8 cellular contexts compared by ENCODE assay signal in genomic region chr14:91372680-91373495, GRCh38. TPM values are rescaled to one million over a fixed set of nuclear protein-coding genes. Genes with fewer than 3 reads are reported as not detected.
DNase-seq lines count a peak whose midpoint lies in the region; ATAC-seq and TF ChIP-seq lines count a peak whose summit lies in the region.

No MANE protein-coding gene starts in this region.

- peak overlapping the region; percentile 84 to 99 (median 95) for H3K27ac Mint-ChIP-seq in CD8-positive, alpha-beta memory T cell
- H3K27ac Mint-ChIP-seq in T-helper 2 cell treated with Interferon-gamma antibody and Interleukin-4, amounts not matched to agents 5 μg/mL and 100 μg/mL, for 36 hours, result peak overlapping the region; percentile 86
- peak overlapping the region; percentile 53 for H3K27ac Mint-ChIP-seq in neural crest cell (ENCODE audit: unreplicated experiment)

- peak overlapping the region; percentile 71 to 90 (median 85) for H3K4me3 Mint-ChIP-seq in CD8-positive, alpha-beta memory T cell
- H3K4me3 Mint-ChIP-seq in T-helper 2 cell treated with Interferon-gamma antibody and Interleukin-4, amounts not matched to agents 5 μg/mL and 100 μg/mL, for 36 hours, result peak overlapping the region; percentile 78
- peak overlapping the region; percentile 25 for H3K4me3 Mint-ChIP-seq in neural crest cell

- intact Hi-C loops in ascending aorta (cut with DNase I), result no loop called here

- peak; percentile 35 to 79 (median 59) for DNase-seq in CD8-positive, alpha-beta memory T cell
- peak in 72 of 76 experiments; percentile 13 to 81 (median 63) for DNase-seq in HUDEP-2 (lab: John Stamatoyannopoulos, UW; ENCODE audit: unreplicated experiment in 76 of 76)
- DNase-seq in T-helper 2 cell treated with Interferon-gamma antibody and Interleukin-4, amounts not matched to agents 5 μg/mL and 100 μg/mL, for 36 hours (ENCODE audit: low spot score), result no peak
- DNase-seq in neural crest cell (ENCODE audit: low read depth, low spot score), result no peak
- no peak for DNase-seq in dermis blood vessel endothelial cell
- no peak for DNase-seq in central memory CD4-positive, alpha-beta T cell
- DNase-seq in ascending aorta (ENCODE audit: low spot score in 2 of 2), result no peak

- CTCF ChIA-PET in CD8-positive, alpha-beta memory T cell (lab: Charles Lee), result interaction anchor here (0.8 to 8.2 kb wide), 9 partner anchors 14 to 56 kb away, joined by 3 to 95 read pairs (median 7); partner anchors contain the start of gene CCDC88C

- H3K9me3 Mint-ChIP-seq in CD8-positive, alpha-beta memory T cell, result no peaks in the 10 kb centered on the region
- H3K9me3 Mint-ChIP-seq in T-helper 2 cell treated with Interferon-gamma antibody and Interleukin-4, amounts not matched to agents 5 μg/mL and 100 μg/mL, for 36 hours, result no peaks in the 10 kb centered on the region
- no peaks in the 10 kb centered on the region for H3K9me3 Mint-ChIP-seq in neural crest cell

- H3K4me1 Mint-ChIP-seq in CD8-positive, alpha-beta memory T cell, result peaks cover 94 to 100% (median 100%) of the 10 kb centered on the region in 3 donors
- peaks cover 91% of the 10 kb centered on the region for H3K4me1 Mint-ChIP-seq in T-helper 2 cell treated with Interferon-gamma antibody and Interleukin-4, amounts not matched to agents 5 μg/mL and 100 μg/mL, for 36 hours (ENCODE audit: low read depth)
- H3K4me1 Mint-ChIP-seq in neural crest cell, result peaks cover 54% of the 10 kb centered on the region

- peaks cover 99% of the 10 kb centered on the region for H3K4me1 ChIP-seq in CD8-positive, alpha-beta memory T cell (ENCODE audit: insufficient read depth, low read length)
- H3K4me1 ChIP-seq in ascending aorta, result no peaks in the 10 kb centered on the region

- peak overlapping the region; percentile 68 for H3K4me3 ChIP-seq in CD8-positive, alpha-beta memory T cell (ENCODE audit: low read length)
- H3K4me3 ChIP-seq in ascending aorta, result no peak overlapping the region

- no peaks in the 10 kb centered on the region for H3K9me3 ChIP-seq in CD8-positive, alpha-beta memory T cell (ENCODE audit: low read length)
- H3K9me3 ChIP-seq in ascending aorta, result no peaks in the 10 kb centered on the region

- peak; percentile 30 for ATAC-seq in GM19455 (IDR thresholded peaks at IDR 0.05; ENCODE audit: unreplicated experiment)

- no peaks in the 10 kb centered on the region for H3K27me3 Mint-ChIP-seq in CD8-positive, alpha-beta memory T cell
- H3K27me3 Mint-ChIP-seq in T-helper 2 cell treated with Interferon-gamma antibody and Interleukin-4, amounts not matched to agents 5 μg/mL and 100 μg/mL, for 36 hours (ENCODE audit: low read depth), result no peaks in the 10 kb centered on the region
- no peaks in the 10 kb centered on the region for H3K27me3 Mint-ChIP-seq in neural crest cell (ENCODE audit: low read depth)

- H3K36me3 ChIP-seq in CD8-positive, alpha-beta memory T cell (ENCODE audit: insufficient read depth, low read length), result peaks cover 9% of the 10 kb centered on the region
- H3K36me3 ChIP-seq in ascending aorta, result no peaks in the 10 kb centered on the region

- no peaks in the 10 kb centered on the region for H3K27me3 ChIP-seq in CD8-positive, alpha-beta memory T cell (ENCODE audit: insufficient read depth, low read length, poor library complexity, severe bottlenecking)
- H3K27me3 ChIP-seq in ascending aorta, result no peaks in the 10 kb centered on the region

- peaks cover 0 to 25% (median 3%) of the 10 kb centered on the region in 3 donors for H3K36me3 Mint-ChIP-seq in CD8-positive, alpha-beta memory T cell
- H3K36me3 Mint-ChIP-seq in T-helper 2 cell treated with Interferon-gamma antibody and Interleukin-4, amounts not matched to agents 5 μg/mL and 100 μg/mL, for 36 hours (ENCODE audit: low read depth), result peaks cover 40% of the 10 kb centered on the region
- no peaks in the 10 kb centered on the region for H3K36me3 Mint-ChIP-seq in neural crest cell (ENCODE audit: low read depth)

- POLR2A ChIA-PET in CD8-positive, alpha-beta memory T cell (lab: Charles Lee), result interaction anchor here (0.8 to 3.1 kb wide), 9 partner anchors 19 to 49 kb away, joined by 3 to 17 read pairs (median 5); partner anchors contain the start of gene CCDC88C

- no peak for TF ChIP-seq CTCF in neural crest cell (conservative IDR thresholded peaks at IDR 0.05)
- TF ChIP-seq CTCF in ascending aorta (IDR thresholded peaks at IDR 0.05), result no peak

- peak overlapping the region; percentile 63 for H3K27ac ChIP-seq in CD8-positive, alpha-beta memory T cell (ENCODE audit: low read depth, low read length)
- no peak overlapping the region for H3K27ac ChIP-seq in ascending aorta

RNA-seq across cellular contexts. Expression of gene CCDC88C, which starts 44.7 kb away (rescaled TPM):
- total RNA-seq in CD8-positive, alpha-beta memory T cell, result 10 to 100 TPM; 71.7 to 74.1 TPM
- polyA plus RNA-seq in CD8-positive, alpha-beta memory T cell, result 42.3 TPM
- total RNA-seq in neural crest cell (44.6 and 44.7 TPM in 2 replicates), dermis blood vessel endothelial cell (31.1 and 50.0 TPM in 2 replicates), ascending aorta (9.2 TPM)

Comparison
In these comparisons a context has a peak if more than half of its experiments do, and no peak if none do; other contexts are left out.
1. DNase-seq: peak in CD8-positive, alpha-beta memory T cell (5 of 5) and HUDEP-2 (72 of 76); none in T-helper 2 cell treated with Interferon-gamma antibody and Interleukin-4, amounts not matched to agents 5 μg/mL and 100 μg/mL, for 36 hours (single experiment), neural crest cell (single experiment), dermis blood vessel endothelial cell (single experiment), central memory CD4-positive, alpha-beta T cell (single experiment) and ascending aorta (0 of 2).
2. H3K4me3 Mint-ChIP-seq: peak in every context shown above with its lines; median percentile 85 in CD8-positive, alpha-beta memory T cell; 78 in T-helper 2 cell treated with Interferon-gamma antibody and Interleukin-4, amounts not matched to agents 5 μg/mL and 100 μg/mL, for 36 hours; 25 in neural crest cell.
3. Peak in every context shown above with its lines, with median percentiles within 50 percentile points of each other: H3K27ac Mint-ChIP-seq.